ENCODE assay signal across 20 cellular contexts in the genomic region with DNA sequence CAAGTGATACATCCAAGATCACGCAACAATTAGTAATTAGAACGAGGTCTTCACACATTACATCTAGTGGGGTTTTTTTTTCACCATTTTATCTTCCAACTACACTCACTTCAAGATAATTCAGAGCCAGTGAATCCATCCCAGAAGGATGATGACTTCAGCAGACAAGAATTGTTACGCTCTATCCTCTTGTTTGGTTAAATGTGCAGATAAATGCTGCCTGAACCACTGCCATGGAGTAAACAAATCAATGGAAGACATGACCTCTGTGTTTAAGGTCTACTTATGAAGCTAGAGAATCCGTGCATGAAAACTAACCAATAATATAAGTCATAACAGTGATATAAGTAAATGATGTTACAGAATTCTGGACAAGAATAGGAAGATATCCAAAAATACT.
"Had no signal": no experiment of that assay in that cellular context is flagged by ENCODE, and none has a peak within 500 bp of the region (broad histone marks: within the 10 kb centered on the region; RNA-seq: fewer than 3 reads in every experiment).

No MANE protein-coding gene starts in this region.

- H3K9me3 ChIP-seq: mucosa of descending colon, thoracic aorta, tibial nerve, upper lobe of left lung had no signal

- H3K27ac ChIP-seq: dorsolateral prefrontal cortex, neural progenitor cell, parathyroid adenoma, thoracic aorta, tibial nerve, upper lobe of left lung had no signal

- H3K4me1 ChIP-seq: neural progenitor cell, parathyroid adenoma, tibial nerve, upper lobe of left lung had no signal

- H3K9ac ChIP-seq: neural progenitor cell, parathyroid adenoma had no signal

- H3K4me3 ChIP-seq: dorsolateral prefrontal cortex, lung, mucosa of descending colon, neural progenitor cell, thoracic aorta, tibial nerve, upper lobe of left lung had no signal

- H2AFZ ChIP-seq: neural progenitor cell, parathyroid adenoma had no signal

- H3K27me3 ChIP-seq: dorsolateral prefrontal cortex, neural progenitor cell, tibial nerve, upper lobe of left lung had no signal

- H3K79me2 ChIP-seq: parathyroid adenoma had no signal

- DNase-seq: dorsolateral prefrontal cortex; effector CD4-positive, alpha-beta T cell; hypothalamus; immature natural killer cell; islet precursor cell; kidney glomerular epithelial cell; mucosa of descending colon; naive thymus-derived CD4-positive, alpha-beta T cell; stimulated activated CD4-positive, alpha-beta T cell treated with anti-CD3 and anti-CD28 coated beads, Interleukin-4, amount 100 ng/mL, for 4 hours; upper lobe of left lung had no signal

- H3K4me2 ChIP-seq: neural progenitor cell had no signal

- FAIRE-seq: colon, frontal cortex, urothelium cell line had no signal

- H3K36me3 ChIP-seq: neural progenitor cell, thoracic aorta, tibial nerve, upper lobe of left lung had no signal

- ATAC-seq: mucosa of descending colon; naive thymus-derived CD4-positive, alpha-beta T cell; sciatic nerve; stimulated activated memory B cell treated with anti-CD40 and anti-IgM and Interleukin-4, amounts not matched to agents 10 μg/mL and 1 μg/mL and 100 μg/mL, for 72 hours had no signal
